Comparison of ENCODE assay signal across 1 cellular context in the genomic region with DNA sequence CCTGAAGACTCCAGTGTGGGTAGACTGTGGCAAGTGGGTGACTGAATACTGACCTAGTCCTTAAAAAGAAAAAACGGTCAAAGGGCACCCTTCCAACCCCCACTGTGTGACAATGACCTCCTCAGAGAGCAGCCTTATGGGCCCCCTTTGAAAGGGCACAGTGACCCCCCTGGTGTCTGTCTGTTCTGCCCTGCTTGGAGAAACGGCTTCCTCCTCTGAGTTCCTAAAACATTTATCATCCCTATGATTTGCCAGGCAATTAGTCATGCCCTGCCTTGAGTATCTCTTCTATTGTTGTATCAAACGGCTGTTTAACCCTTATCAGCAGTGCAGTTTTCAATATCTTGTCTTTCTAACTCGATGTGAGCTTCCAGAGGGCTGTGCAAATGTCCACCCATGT.
TF ChIP-seq lines count a peak whose summit lies in the region.

No MANE protein-coding gene starts in this region.

TF ChIP-seq in endothelial cell of umbilical vein, 7 proteins besides CTCF, POLR2A, EP300 and RAD21 (continued from another document):
- peak; percentile 91 for TF ChIP-seq FOS (IDR thresholded peaks at IDR 0.05; ENCODE audit: borderline replicate concordance, insufficient read depth, low read length)
- no peak for TF ChIP-seq EZH2 (IDR thresholded peaks at IDR 0.05; ENCODE audit: borderline replicate concordance, low read depth, low read length, severe bottlenecking)
- peak; percentile 73 for TF ChIP-seq GATA2 (IDR thresholded peaks at IDR 0.05; ENCODE audit: insufficient read depth, insufficient read length, low read depth, low read length)
- TF ChIP-seq MYC (IDR thresholded peaks at IDR 0.05; ENCODE audit: low read depth, low read length) = no peak
